17 cellular contexts compared by ENCODE assay signal in genomic region chr15:73679964-73680363, GRCh38. TPM values are rescaled to one million over a fixed set of nuclear protein-coding genes. Genes with fewer than 3 reads are reported as not detected.
DNase-seq lines count a peak whose midpoint lies in the region; ATAC-seq and TF ChIP-seq lines count a peak whose summit lies in the region.
"Had no signal": no experiment of that assay in that cellular context is flagged by ENCODE, and none has a peak within 500 bp of the region (broad histone marks: within the 10 kb centered on the region; RNA-seq: fewer than 3 reads in every experiment).

No MANE protein-coding gene starts in this region.

- H3K27ac ChIP-seq in temporal lobe (ENCODE audit: low read depth, low read length): peak overlapping the region; percentile 19
- H3K27ac ChIP-seq: 22Rv1, BLaER1, C4-2B had no signal

- no peaks in the 10 kb centered on the region for H3K36me3 Mint-ChIP-seq in nephron (ENCODE audit: low read depth)
- no peaks in the 10 kb centered on the region for H3K36me3 Mint-ChIP-seq in activated T-helper 1 cell treated with anti-CD3 and anti-CD28 coated beads, Interleukin-12 subunit alpha, Interleukin-12 subunit beta, Interleukin-2, Interleukin-4 antibody, amounts not matched to agents 30 ng/mL and 10 ng/mL and 1 ng/mL, durations not matched to agents 14 hours and 24 hours and 36 hours (ENCODE audit: low read depth)
- H3K36me3 Mint-ChIP-seq: CD4-positive, CD25-positive, alpha-beta regulatory T cell; CD8-positive, alpha-beta T cell had no signal

- peak; percentile 37 for DNase-seq in activated CD8-positive, alpha-beta memory T cell treated with anti-CD3 and anti-CD28 coated beads for 24 hours
- DNase-seq in activated CD8-positive, alpha-beta memory T cell treated with anti-CD3 and anti-CD28 coated beads, Interleukin-2, amount 50 U/mL, for 4 hours: no peak
- DNase-seq in activated T-helper 1 cell treated with anti-CD3 and anti-CD28 coated beads, Interleukin-12 subunit alpha, Interleukin-12 subunit beta, Interleukin-2, Interleukin-4 antibody, amounts not matched to agents 30 ng/mL and 10 ng/mL and 1 ng/mL, durations not matched to agents 14 hours and 24 hours and 36 hours (ENCODE audit: low spot score): no peak
- DNase-seq: Caco-2; CD4-positive, CD25-positive, alpha-beta regulatory T cell; CD8-positive, alpha-beta T cell; DMS79 treated with DMSO at 0.1 percent for 48 hours; GF-D8; H7; HCEC 1CT had no signal

- H3K27me3 Mint-ChIP-seq in nephron (ENCODE audit: low read depth): no peaks in the 10 kb centered on the region
- H3K27me3 Mint-ChIP-seq in activated T-helper 1 cell treated with anti-CD3 and anti-CD28 coated beads, Interleukin-12 subunit alpha, Interleukin-12 subunit beta, Interleukin-2, Interleukin-4 antibody, amounts not matched to agents 30 ng/mL and 10 ng/mL and 1 ng/mL, durations not matched to agents 14 hours and 24 hours and 36 hours (ENCODE audit: insufficient read depth): peaks cover 29% of the 10 kb centered on the region

- peaks cover 19% of the 10 kb centered on the region for H3K4me1 Mint-ChIP-seq in nephron
- H3K4me1 Mint-ChIP-seq in activated T-helper 1 cell treated with anti-CD3 and anti-CD28 coated beads, Interleukin-12 subunit alpha, Interleukin-12 subunit beta, Interleukin-2, Interleukin-4 antibody, amounts not matched to agents 30 ng/mL and 10 ng/mL and 1 ng/mL, durations not matched to agents 14 hours and 24 hours and 36 hours (ENCODE audit: low read depth): peaks cover 42% of the 10 kb centered on the region

- no peak for TF ChIP-seq CTCF in nephron (IDR thresholded peaks at IDR 0.05; ENCODE audit: unreplicated experiment in 3 of 3)

- no peak for ATAC-seq in HG02759 (IDR thresholded peaks at IDR 0.05; ENCODE audit: unreplicated experiment)
- ATAC-seq: CD8-positive, alpha-beta T cell had no signal

- no peaks in the 10 kb centered on the region for H3K9me3 Mint-ChIP-seq in nephron
- no peaks in the 10 kb centered on the region for H3K9me3 Mint-ChIP-seq in activated T-helper 1 cell treated with anti-CD3 and anti-CD28 coated beads, Interleukin-12 subunit alpha, Interleukin-12 subunit beta, Interleukin-2, Interleukin-4 antibody, amounts not matched to agents 30 ng/mL and 10 ng/mL and 1 ng/mL, durations not matched to agents 14 hours and 24 hours and 36 hours
- H3K9me3 Mint-ChIP-seq: CD4-positive, CD25-positive, alpha-beta regulatory T cell; CD8-positive, alpha-beta T cell had no signal

- peak overlapping the region in 2 of 3 experiments; percentile 18 to 37 for H3K27ac Mint-ChIP-seq in nephron
- no peak overlapping the region for H3K27ac Mint-ChIP-seq in activated T-helper 1 cell treated with anti-CD3 and anti-CD28 coated beads, Interleukin-12 subunit alpha, Interleukin-12 subunit beta, Interleukin-2, Interleukin-4 antibody, amounts not matched to agents 30 ng/mL and 10 ng/mL and 1 ng/mL, durations not matched to agents 14 hours and 24 hours and 36 hours
- H3K27ac Mint-ChIP-seq: B cell; CD4-positive, CD25-positive, alpha-beta regulatory T cell; CD8-positive, alpha-beta T cell had no signal

- intact Hi-C loops in activated T-helper 1 cell treated with anti-CD3 and anti-CD28 coated beads, Interleukin-12 subunit alpha, Interleukin-12 subunit beta, Interleukin-2, Interleukin-4 antibody, amounts not matched to agents 30 ng/mL and 10 ng/mL and 1 ng/mL, durations not matched to agents 14 hours and 24 hours and 36 hours (cut with micrococcal nuclease): no loop called here

- H3K4me3 Mint-ChIP-seq in nephron: no peak overlapping the region
- no peak overlapping the region for H3K4me3 Mint-ChIP-seq in activated T-helper 1 cell treated with anti-CD3 and anti-CD28 coated beads, Interleukin-12 subunit alpha, Interleukin-12 subunit beta, Interleukin-2, Interleukin-4 antibody, amounts not matched to agents 30 ng/mL and 10 ng/mL and 1 ng/mL, durations not matched to agents 14 hours and 24 hours and 36 hours
- H3K4me3 Mint-ChIP-seq: B cell; CD4-positive, CD25-positive, alpha-beta regulatory T cell; CD8-positive, alpha-beta T cell had no signal

RNA-seq across cellular contexts. Expression of gene CD276, which starts 4.2 kb away (rescaled TPM):
- total RNA-seq in temporal lobe: 36.6 TPM
- 29.0 and 29.2 TPM in 2 replicates for total RNA-seq in activated T-helper 1 cell treated with anti-CD3 and anti-CD28 coated beads, Interleukin-12 subunit alpha, Interleukin-12 subunit beta, Interleukin-2, Interleukin-4 antibody, amounts not matched to agents 30 ng/mL and 10 ng/mL and 1 ng/mL, durations not matched to agents 14 hours and 24 hours and 36 hours
- total RNA-seq: B cell; CD4-positive, CD25-positive, alpha-beta regulatory T cell; CD8-positive, alpha-beta T cell had no signal

RNA-seq across cellular contexts. Expression of gene NPTN, which starts 46.8 kb away (rescaled TPM):
- 80.2 TPM for total RNA-seq in temporal lobe
- total RNA-seq in activated T-helper 1 cell treated with anti-CD3 and anti-CD28 coated beads, Interleukin-12 subunit alpha, Interleukin-12 subunit beta, Interleukin-2, Interleukin-4 antibody, amounts not matched to agents 30 ng/mL and 10 ng/mL and 1 ng/mL, durations not matched to agents 14 hours and 24 hours and 36 hours: 91.1 and 91.2 TPM in 2 replicates
